1 cellular context compared by ENCODE assay signal in the genomic region with DNA sequence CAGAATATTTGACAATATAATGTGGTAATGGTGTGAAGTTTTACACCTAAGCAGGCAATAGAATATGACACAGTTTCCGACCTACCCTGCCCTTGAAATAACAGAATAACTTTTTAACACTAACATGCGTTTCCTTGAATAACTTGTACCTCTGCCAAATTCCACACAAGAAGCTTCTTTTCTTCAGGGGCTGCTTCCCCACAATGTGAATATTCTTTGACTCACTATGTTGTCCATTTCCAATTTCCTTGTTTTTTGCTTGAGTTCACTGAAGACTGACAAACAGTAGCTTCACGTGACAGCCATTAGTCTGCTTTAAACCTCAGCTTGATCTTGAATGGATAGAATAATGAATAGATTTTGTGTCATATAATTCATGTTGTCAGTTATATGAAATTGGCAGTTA.
A peak's percentile ranks its signal among the peaks of the same experiment; 100 is the strongest.
TF ChIP-seq lines count a peak whose summit lies in the region.

No MANE protein-coding gene starts in this region.

TF ChIP-seq in Ishikawa, 13 proteins besides CTCF, POLR2A, EP300 and RAD21 (continued from another document):
- TF ChIP-seq, protein P1, sequence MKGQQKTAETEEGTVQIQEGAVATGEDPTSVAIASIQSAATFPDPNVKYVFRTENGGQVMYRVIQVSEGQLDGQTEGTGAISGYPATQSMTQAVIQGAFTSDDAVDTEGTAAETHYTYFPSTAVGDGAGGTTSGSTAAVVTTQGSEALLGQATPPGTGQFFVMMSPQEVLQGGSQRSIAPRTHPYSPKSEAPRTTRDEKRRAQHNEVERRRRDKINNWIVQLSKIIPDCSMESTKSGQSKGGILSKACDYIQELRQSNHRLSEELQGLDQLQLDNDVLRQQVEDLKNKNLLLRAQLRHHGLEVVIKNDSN (IDR thresholded peaks at IDR 0.05), result peak; percentile 92
